In the genomic region with DNA sequence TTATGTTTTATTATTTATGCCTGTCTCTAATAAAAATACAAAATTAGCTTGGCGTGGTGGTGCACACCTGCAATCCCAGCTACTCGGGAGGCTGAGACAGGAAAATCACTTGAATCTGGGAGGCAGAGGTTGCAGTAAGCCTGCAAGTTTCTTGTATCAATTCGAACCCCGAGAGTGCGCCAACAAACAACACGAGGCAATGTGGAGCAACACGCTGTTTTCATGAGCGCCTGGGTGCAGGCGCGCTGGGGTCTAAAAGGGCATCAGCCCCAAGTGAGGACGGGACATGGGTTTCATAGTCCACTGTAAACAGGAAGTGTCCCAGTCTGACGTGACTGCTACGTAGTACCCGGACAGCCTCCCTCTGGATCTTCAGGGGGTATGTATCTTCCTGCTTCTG, we compare ENCODE assay signal across 34 cellular contexts.
"Had no signal": no experiment of that assay in that cellular context is flagged by ENCODE, and none has a peak within 500 bp of the region (broad histone marks: within the 10 kb centered on the region; RNA-seq: fewer than 3 reads in every experiment).

No MANE protein-coding gene starts in this region.

- FAIRE-seq: astrocyte, bronchial epithelial cell, colon had no signal

- H3K27ac Mint-ChIP-seq: activated CD4-positive, alpha-beta memory T cell treated with anti-CD3 and anti-CD28 coated beads, Interleukin-2, amount 10 ng/mL, durations not matched to agents 7 days and 5 days; activated CD4-positive, alpha-beta T cell treated with anti-CD3 and anti-CD28 coated beads for 36 hours; activated CD4-positive, alpha-beta T cell treated with anti-CD3 and anti-CD28 coated beads, Interleukin-2, amount 10 ng/mL, durations not matched to agents 24 days and 14 days; activated naive CD4-positive, alpha-beta T cell treated with anti-CD3 and anti-CD28 coated beads, Interleukin-2, amount 10 ng/mL, durations not matched to agents 7 days and 5 days; activated naive CD8-positive, alpha-beta T cell; activated T-cell treated with anti-CD3 and anti-CD28 coated beads, Interleukin-2, amount 50 U/mL, for 24 hours; activated T-cell treated with anti-CD3 and anti-CD28 coated beads, Interleukin-2, amount 50 U/mL, for 72 hours; effector memory CD8-positive, alpha-beta T cell; T-helper 17 cell; T-helper 2 cell treated with Interferon-gamma antibody and Interleukin-4, amounts not matched to agents 5 μg/mL and 100 μg/mL, for 36 hours had no signal

- H3K36me3 Mint-ChIP-seq: activated naive CD4-positive, alpha-beta T cell treated with anti-CD3 and anti-CD28 coated beads, Interleukin-2, amount 10 ng/mL, durations not matched to agents 7 days and 5 days; activated naive CD8-positive, alpha-beta T cell had no signal

- H3K27ac ChIP-seq: brain microvascular endothelial cell, esophagus muscularis mucosa, foreskin keratinocyte, gastrocnemius medialis, heart left ventricle had no signal

- H3K4me3 Mint-ChIP-seq: activated CD4-positive, alpha-beta memory T cell treated with anti-CD3 and anti-CD28 coated beads, Interleukin-2, amount 10 ng/mL, durations not matched to agents 7 days and 5 days; activated CD4-positive, alpha-beta T cell treated with anti-CD3 and anti-CD28 coated beads for 36 hours; activated CD4-positive, alpha-beta T cell treated with anti-CD3 and anti-CD28 coated beads, Interleukin-2, amount 10 ng/mL, durations not matched to agents 24 days and 14 days; activated naive CD4-positive, alpha-beta T cell treated with anti-CD3 and anti-CD28 coated beads, Interleukin-2, amount 10 ng/mL, durations not matched to agents 7 days and 5 days; activated naive CD8-positive, alpha-beta T cell; activated T-cell treated with anti-CD3 and anti-CD28 coated beads, Interleukin-2, amount 50 U/mL, for 24 hours; activated T-cell treated with anti-CD3 and anti-CD28 coated beads, Interleukin-2, amount 50 U/mL, for 72 hours; central memory CD8-positive, alpha-beta T cell; effector memory CD8-positive, alpha-beta T cell; T-helper 17 cell; T-helper 2 cell treated with Interferon-gamma antibody and Interleukin-4, amounts not matched to agents 5 μg/mL and 100 μg/mL, for 36 hours had no signal

- H3K4me1 Mint-ChIP-seq: activated CD4-positive, alpha-beta memory T cell treated with anti-CD3 and anti-CD28 coated beads, Interleukin-2, amount 10 ng/mL, durations not matched to agents 7 days and 5 days; activated CD4-positive, alpha-beta T cell treated with anti-CD3 and anti-CD28 coated beads for 36 hours; activated CD4-positive, alpha-beta T cell treated with anti-CD3 and anti-CD28 coated beads, Interleukin-2, amount 10 ng/mL, durations not matched to agents 24 days and 14 days; activated naive CD4-positive, alpha-beta T cell treated with anti-CD3 and anti-CD28 coated beads, Interleukin-2, amount 10 ng/mL, durations not matched to agents 7 days and 5 days; central memory CD8-positive, alpha-beta T cell; T-helper 17 cell had no signal

- ATAC-seq: activated CD4-positive, alpha-beta T cell treated with anti-CD3 and anti-CD28 coated beads for 36 hours; activated T-cell treated with anti-CD3 and anti-CD28 coated beads, Interleukin-2, amount 50 U/mL, for 72 hours; effector memory CD8-positive, alpha-beta T cell; foreskin keratinocyte; gastrocnemius medialis; heart left ventricle; T-helper 17 cell had no signal

- H3K27me3 Mint-ChIP-seq: activated CD4-positive, alpha-beta memory T cell treated with anti-CD3 and anti-CD28 coated beads, Interleukin-2, amount 10 ng/mL, durations not matched to agents 7 days and 5 days; activated CD4-positive, alpha-beta T cell treated with anti-CD3 and anti-CD28 coated beads for 36 hours; activated CD4-positive, alpha-beta T cell treated with anti-CD3 and anti-CD28 coated beads, Interleukin-2, amount 10 ng/mL, durations not matched to agents 24 days and 14 days; activated naive CD4-positive, alpha-beta T cell treated with anti-CD3 and anti-CD28 coated beads, Interleukin-2, amount 10 ng/mL, durations not matched to agents 7 days and 5 days; activated naive CD8-positive, alpha-beta T cell; activated T-cell treated with anti-CD3 and anti-CD28 coated beads, Interleukin-2, amount 50 U/mL, for 24 hours; central memory CD8-positive, alpha-beta T cell; effector memory CD8-positive, alpha-beta T cell; T-helper 17 cell had no signal

- H3K27me3 ChIP-seq: brain microvascular endothelial cell, esophagus muscularis mucosa, foreskin keratinocyte, gastrocnemius medialis, heart left ventricle had no signal

- H3K9me3 ChIP-seq: gastrocnemius medialis had no signal

- H3K4me3 ChIP-seq: esophagus muscularis mucosa, gastrocnemius medialis, heart left ventricle had no signal

- DNase-seq: activated CD4-positive, alpha-beta memory T cell treated with anti-CD3 and anti-CD28 coated beads, Interleukin-2, amount 10 ng/mL, durations not matched to agents 7 days and 5 days; activated CD4-positive, alpha-beta T cell treated with anti-CD3 and anti-CD28 coated beads for 36 hours; activated CD4-positive, alpha-beta T cell treated with anti-CD3 and anti-CD28 coated beads, Interleukin-2, amount 10 ng/mL, durations not matched to agents 24 days and 14 days; activated CD4-positive, CD25-positive, alpha-beta regulatory T cell; activated CD4-positive, CD25-positive, alpha-beta regulatory T cell treated with anti-CD3 and anti-CD28 coated beads, Interleukin-2, amount 50 U/mL, for 72 hours; activated CD8-positive, alpha-beta memory T cell treated with anti-CD3 and anti-CD28 coated beads, Interleukin-2, amount 50 U/mL, for 48 hours; activated gamma-delta T cell; activated naive CD4-positive, alpha-beta T cell; activated naive CD4-positive, alpha-beta T cell treated with anti-CD3 and anti-CD28 coated beads, Interleukin-2, amount 10 ng/mL, durations not matched to agents 7 days and 5 days; activated T-cell treated with anti-CD3 and anti-CD28 coated beads for 4 hours; activated T-cell treated with anti-CD3 and anti-CD28 coated beads, Interleukin-2, amount 50 U/mL, for 24 hours; activated T-cell treated with anti-CD3 and anti-CD28 coated beads, Interleukin-2, amount 50 U/mL, for 72 hours; amniotic stem cell; anterior cingulate cortex; brain microvascular endothelial cell; cortex of kidney; dermis blood vessel endothelial cell; effector CD4-positive, alpha-beta T cell; effector memory CD8-positive, alpha-beta T cell; erythroblast; foreskin keratinocyte; gastrocnemius medialis; glutamatergic neuron; heart left ventricle; T-helper 1 cell; T-helper 17 cell; T1000 had no signal

- H3K4me1 ChIP-seq: esophagus muscularis mucosa, foreskin keratinocyte, gastrocnemius medialis, heart left ventricle had no signal

- H3K36me3 ChIP-seq: brain microvascular endothelial cell, esophagus muscularis mucosa, gastrocnemius medialis, heart left ventricle had no signal
